Comparison of ENCODE assay signal across 1 cellular context in the genomic region with DNA sequence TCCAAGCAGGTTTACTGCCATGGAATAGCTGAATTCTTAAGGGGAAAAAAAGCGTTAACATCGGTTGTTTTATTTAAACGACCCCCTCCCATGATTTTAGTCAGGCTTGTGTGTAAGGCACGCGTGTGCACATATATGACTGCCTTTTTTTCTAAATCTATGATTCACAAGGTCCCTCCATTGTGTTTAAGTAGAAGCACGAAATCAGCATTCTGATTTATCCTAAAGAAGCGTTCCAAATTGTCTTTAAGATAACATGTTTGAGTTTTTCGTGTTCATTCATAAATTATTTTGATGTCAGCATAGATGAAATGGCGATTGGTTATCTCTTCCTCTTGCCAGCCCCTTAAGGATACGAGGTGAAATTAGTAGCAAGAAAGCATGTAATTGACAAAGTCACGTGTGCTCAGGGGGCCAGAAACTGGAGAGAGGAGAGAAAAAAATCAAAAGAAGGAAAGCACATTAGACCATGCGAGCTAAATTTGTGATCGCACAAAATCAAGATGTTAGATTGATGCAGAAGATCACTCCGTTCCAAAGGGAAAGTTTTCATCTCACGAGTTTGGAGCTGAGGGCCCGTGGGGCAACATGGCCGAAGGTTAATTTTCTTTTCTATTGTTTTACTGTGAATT.
TF ChIP-seq lines count a peak whose summit lies in the region.

A gene with protein sequence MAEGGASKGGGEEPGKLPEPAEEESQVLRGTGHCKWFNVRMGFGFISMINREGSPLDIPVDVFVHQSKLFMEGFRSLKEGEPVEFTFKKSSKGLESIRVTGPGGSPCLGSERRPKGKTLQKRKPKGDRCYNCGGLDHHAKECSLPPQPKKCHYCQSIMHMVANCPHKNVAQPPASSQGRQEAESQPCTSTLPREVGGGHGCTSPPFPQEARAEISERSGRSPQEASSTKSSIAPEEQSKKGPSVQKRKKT (plus strand): TSS at position 445 of the 632 bp plus-strand sequence. CDS start 144 bp downstream, at position 589.

TF ChIP-seq in HEK293, 187 proteins besides CTCF, POLR2A, EP300 and RAD21 (continued from another document):
- TF ChIP-seq, protein P1, sequence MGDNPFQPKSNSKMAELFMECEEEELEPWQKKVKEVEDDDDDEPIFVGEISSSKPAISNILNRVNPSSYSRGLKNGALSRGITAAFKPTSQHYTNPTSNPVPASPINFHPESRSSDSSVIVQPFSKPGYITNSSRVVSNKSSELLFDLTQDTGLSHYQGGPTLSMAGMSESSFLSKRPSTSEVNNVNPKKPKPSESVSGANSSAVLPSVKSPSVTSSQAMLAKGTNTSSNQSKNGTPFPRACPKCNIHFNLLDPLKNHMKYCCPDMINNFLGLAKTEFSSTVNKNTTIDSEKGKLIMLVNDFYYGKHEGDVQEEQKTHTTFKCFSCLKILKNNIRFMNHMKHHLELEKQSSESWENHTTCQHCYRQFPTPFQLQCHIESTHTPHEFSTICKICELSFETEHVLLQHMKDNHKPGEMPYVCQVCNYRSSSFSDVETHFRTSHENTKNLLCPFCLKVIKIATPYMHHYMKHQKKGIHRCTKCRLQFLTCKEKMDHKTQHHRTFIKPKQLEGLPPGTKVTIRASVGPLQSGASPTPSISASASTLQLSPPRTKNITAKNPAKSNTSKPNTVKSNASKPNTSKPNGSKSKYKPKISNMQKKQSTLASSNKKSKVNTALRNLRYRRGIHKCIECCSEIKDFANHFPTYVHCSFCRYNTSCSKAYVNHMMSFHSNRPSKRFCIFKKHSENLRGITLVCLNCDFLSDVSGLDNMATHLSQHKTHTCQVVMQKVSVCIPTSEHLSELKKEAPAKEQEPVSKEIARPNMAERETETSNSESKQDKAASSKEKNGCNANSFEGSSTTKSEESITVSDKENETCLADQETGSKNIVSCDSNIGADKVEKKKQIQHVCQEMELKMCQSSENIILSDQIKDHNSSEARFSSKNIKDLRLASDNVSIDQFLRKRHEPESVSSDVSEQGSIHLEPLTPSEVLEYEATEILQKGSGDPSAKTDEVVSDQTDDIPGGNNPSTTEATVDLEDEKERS (tag by site-specific recombination; IDR thresholded peaks at IDR 0.05): no peak
- TF ChIP-seq GLI2 (tag by site-specific recombination; IDR thresholded peaks at IDR 0.05; ENCODE audit: borderline replicate concordance, low read depth) (no peak), ZNF501 (tag by site-specific recombination; IDR thresholded peaks at IDR 0.05) (0 out of 2 replicates have a peak, but pooled peaks have one; percentile 5), ZNF335 (tag by site-specific recombination; conservative IDR thresholded peaks at IDR 0.05) (peak; percentile 87), ZSCAN23 (tag by site-specific recombination; IDR thresholded peaks at IDR 0.05) (no peak), ZNF664 (tag by site-specific recombination; IDR thresholded peaks at IDR 0.05) (no peak), ZNF660 (tag by site-specific recombination; IDR thresholded peaks at IDR 0.05) (no peak), ZNF624 (tag by site-specific recombination; IDR thresholded peaks at IDR 0.05) (no peak), SP7 (tag by site-specific recombination; IDR thresholded peaks at IDR 0.05) (peak; percentile 82), ZNF843 (tag by site-specific recombination; IDR thresholded peaks at IDR 0.05) (peak; percentile 56), ZNF473 (tag by site-specific recombination; IDR thresholded peaks at IDR 0.05) (no peak), KLF7 (tag by site-specific recombination; IDR thresholded peaks at IDR 0.05; ENCODE audit: borderline replicate concordance) (no peak), ZNF549 (tag by site-specific recombination; IDR thresholded peaks at IDR 0.05) (no peak), ZBTB20 (tag by site-specific recombination; IDR thresholded peaks at IDR 0.05) (peak; percentile 68)
- TF ChIP-seq, protein P2, sequence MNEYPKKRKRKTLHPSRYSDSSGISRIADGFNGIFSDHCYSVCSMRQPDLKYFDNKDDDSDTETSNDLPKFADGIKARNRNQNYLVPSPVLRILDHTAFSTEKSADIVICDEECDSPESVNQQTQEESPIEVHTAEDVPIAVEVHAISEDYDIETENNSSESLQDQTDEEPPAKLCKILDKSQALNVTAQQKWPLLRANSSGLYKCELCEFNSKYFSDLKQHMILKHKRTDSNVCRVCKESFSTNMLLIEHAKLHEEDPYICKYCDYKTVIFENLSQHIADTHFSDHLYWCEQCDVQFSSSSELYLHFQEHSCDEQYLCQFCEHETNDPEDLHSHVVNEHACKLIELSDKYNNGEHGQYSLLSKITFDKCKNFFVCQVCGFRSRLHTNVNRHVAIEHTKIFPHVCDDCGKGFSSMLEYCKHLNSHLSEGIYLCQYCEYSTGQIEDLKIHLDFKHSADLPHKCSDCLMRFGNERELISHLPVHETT (tag by site-specific recombination; IDR thresholded peaks at IDR 0.05): no peak
- TF ChIP-seq, protein P3, sequence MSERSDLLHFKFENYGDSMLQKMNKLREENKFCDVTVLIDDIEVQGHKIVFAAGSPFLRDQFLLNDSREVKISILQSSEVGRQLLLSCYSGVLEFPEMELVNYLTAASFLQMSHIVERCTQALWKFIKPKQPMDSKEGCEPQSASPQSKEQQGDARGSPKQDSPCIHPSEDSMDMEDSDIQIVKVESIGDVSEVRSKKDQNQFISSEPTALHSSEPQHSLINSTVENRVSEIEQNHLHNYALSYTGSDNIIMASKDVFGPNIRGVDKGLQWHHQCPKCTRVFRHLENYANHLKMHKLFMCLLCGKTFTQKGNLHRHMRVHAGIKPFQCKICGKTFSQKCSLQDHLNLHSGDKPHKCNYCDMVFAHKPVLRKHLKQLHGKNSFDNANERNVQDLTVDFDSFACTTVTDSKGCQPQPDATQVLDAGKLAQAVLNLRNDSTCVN (tag by site-specific recombination; optimal IDR thresholded peaks at IDR 0.05): no peak
- TF ChIP-seq, protein P4, sequence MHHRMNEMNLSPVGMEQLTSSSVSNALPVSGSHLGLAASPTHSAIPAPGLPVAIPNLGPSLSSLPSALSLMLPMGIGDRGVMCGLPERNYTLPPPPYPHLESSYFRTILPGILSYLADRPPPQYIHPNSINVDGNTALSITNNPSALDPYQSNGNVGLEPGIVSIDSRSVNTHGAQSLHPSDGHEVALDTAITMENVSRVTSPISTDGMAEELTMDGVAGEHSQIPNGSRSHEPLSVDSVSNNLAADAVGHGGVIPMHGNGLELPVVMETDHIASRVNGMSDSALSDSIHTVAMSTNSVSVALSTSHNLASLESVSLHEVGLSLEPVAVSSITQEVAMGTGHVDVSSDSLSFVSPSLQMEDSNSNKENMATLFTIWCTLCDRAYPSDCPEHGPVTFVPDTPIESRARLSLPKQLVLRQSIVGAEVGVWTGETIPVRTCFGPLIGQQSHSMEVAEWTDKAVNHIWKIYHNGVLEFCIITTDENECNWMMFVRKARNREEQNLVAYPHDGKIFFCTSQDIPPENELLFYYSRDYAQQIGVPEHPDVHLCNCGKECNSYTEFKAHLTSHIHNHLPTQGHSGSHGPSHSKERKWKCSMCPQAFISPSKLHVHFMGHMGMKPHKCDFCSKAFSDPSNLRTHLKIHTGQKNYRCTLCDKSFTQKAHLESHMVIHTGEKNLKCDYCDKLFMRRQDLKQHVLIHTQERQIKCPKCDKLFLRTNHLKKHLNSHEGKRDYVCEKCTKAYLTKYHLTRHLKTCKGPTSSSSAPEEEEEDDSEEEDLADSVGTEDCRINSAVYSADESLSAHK (tag by site-specific recombination; IDR thresholded peaks at IDR 0.05): no peak
- TF ChIP-seq, protein P5, sequence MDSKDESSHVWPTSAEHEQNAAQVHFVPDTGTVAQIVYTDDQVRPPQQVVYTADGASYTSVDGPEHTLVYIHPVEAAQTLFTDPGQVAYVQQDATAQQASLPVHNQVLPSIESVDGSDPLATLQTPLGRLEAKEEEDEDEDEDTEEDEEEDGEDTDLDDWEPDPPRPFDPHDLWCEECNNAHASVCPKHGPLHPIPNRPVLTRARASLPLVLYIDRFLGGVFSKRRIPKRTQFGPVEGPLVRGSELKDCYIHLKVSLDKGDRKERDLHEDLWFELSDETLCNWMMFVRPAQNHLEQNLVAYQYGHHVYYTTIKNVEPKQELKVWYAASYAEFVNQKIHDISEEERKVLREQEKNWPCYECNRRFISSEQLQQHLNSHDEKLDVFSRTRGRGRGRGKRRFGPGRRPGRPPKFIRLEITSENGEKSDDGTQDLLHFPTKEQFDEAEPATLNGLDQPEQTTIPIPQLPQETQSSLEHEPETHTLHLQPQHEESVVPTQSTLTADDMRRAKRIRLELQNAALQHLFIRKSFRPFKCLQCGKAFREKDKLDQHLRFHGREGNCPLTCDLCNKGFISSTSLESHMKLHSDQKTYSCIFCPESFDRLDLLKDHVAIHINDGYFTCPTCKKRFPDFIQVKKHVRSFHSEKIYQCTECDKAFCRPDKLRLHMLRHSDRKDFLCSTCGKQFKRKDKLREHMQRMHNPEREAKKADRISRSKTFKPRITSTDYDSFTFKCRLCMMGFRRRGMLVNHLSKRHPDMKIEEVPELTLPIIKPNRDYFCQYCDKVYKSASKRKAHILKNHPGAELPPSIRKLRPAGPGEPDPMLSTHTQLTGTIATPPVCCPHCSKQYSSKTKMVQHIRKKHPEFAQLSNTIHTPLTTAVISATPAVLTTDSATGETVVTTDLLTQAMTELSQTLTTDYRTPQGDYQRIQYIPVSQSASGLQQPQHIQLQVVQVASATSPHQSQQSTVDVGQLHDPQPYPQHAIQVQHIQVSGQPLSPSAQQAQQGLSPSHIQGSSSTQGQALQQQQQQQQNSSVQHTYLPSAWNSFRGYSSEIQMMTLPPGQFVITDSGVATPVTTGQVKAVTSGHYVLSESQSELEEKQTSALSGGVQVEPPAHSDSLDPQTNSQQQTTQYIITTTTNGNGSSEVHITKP (tag by site-specific recombination; IDR thresholded peaks at IDR 0.05): 0 out of 2 replicates have a peak, but pooled peaks have one; percentile 2
